In genomic region chr14:97838986-97839385, GRCh38 we compare ENCODE assay signal across 21 cellular contexts.
"Had no signal": no experiment of that assay in that cellular context is flagged by ENCODE, and none has a peak within 500 bp of the region (broad histone marks: within the 10 kb centered on the region; RNA-seq: fewer than 3 reads in every experiment).

No MANE protein-coding gene starts in this region.

- H3K36me3 Mint-ChIP-seq: activated naive CD4-positive, alpha-beta T cell treated with anti-CD3 and anti-CD28 coated beads, Interleukin-2, amount 50 U/mL, for 72 hours had no signal

- ATAC-seq: activated CD4-positive, CD25-positive, alpha-beta regulatory T cell treated with anti-CD3 and anti-CD28 coated beads, Interleukin-2, amount 50 U/mL, for 24 hours; activated CD8-positive, alpha-beta T cell treated with anti-CD3 and anti-CD28 coated beads, Interleukin-2, amount 10 ng/mL, durations not matched to agents 7 days and 5 days; activated naive CD4-positive, alpha-beta T cell treated with anti-CD3 and anti-CD28 coated beads, Interleukin-2, amount 50 U/mL, for 72 hours; activated naive CD8-positive, alpha-beta T cell treated with anti-CD3 and anti-CD28 coated beads, Interleukin-2, amount 50 U/mL, for 24 hours; activated T-cell treated with anti-CD3 and anti-CD28 coated beads, Interleukin-2, amount 50 U/mL, for 4 hours; body of pancreas had no signal

- H3K9me3 Mint-ChIP-seq: activated naive CD4-positive, alpha-beta T cell treated with anti-CD3 and anti-CD28 coated beads, Interleukin-2, amount 50 U/mL, for 72 hours; activated naive CD8-positive, alpha-beta T cell treated with anti-CD3 and anti-CD28 coated beads, Interleukin-2, amount 50 U/mL, for 24 hours; activated T-cell treated with anti-CD3 and anti-CD28 coated beads, Interleukin-2, amount 50 U/mL, for 4 hours; central memory CD8-positive, alpha-beta T cell; T-helper 1 cell treated with Interleukin-12 subunit alpha and Interleukin-12 subunit beta and Interleukin-4 antibody, amounts not matched to agents 30 μg/mL and 1 μg/mL, for 36 hours had no signal

- H3K27me3 Mint-ChIP-seq: activated naive CD8-positive, alpha-beta T cell treated with anti-CD3 and anti-CD28 coated beads, Interleukin-2, amount 50 U/mL, for 24 hours had no signal

- H3K27ac ChIP-seq: ascending aorta, body of pancreas, Peyer's patch had no signal

- H3K27ac Mint-ChIP-seq: activated CD8-positive, alpha-beta T cell treated with anti-CD3 and anti-CD28 coated beads, Interleukin-2, amount 10 ng/mL, durations not matched to agents 7 days and 5 days; activated naive CD8-positive, alpha-beta T cell treated with anti-CD3 and anti-CD28 coated beads, Interleukin-2, amount 50 U/mL, for 24 hours; T-helper 1 cell treated with Interleukin-12 subunit alpha and Interleukin-12 subunit beta and Interleukin-4 antibody, amounts not matched to agents 30 μg/mL and 1 μg/mL, for 36 hours had no signal

- DNase-seq: activated CD4-positive, alpha-beta T cell treated with anti-CD3 and anti-CD28 coated beads for 4 hours; activated CD4-positive, alpha-beta T cell treated with anti-CD3 and anti-CD28 coated beads, Interleukin-2, amount 50 U/mL, for 4 hours; activated CD8-positive, alpha-beta memory T cell treated with anti-CD3 and anti-CD28 coated beads, Interleukin-2, amount 50 U/mL, for 48 hours; activated CD8-positive, alpha-beta T cell treated with anti-CD3 and anti-CD28 coated beads, Interleukin-2, amount 10 ng/mL, durations not matched to agents 7 days and 5 days; activated effector memory CD4-positive, alpha-beta T cell treated with anti-CD3 and anti-CD28 coated beads, Interleukin-2, amount 50 U/mL, for 16 hours; activated naive CD4-positive, alpha-beta T cell treated with Interleukin-2 at 50 U/mL for 16 hours; activated naive CD8-positive, alpha-beta T cell treated with anti-CD3 and anti-CD28 coated beads, Interleukin-2, amount 50 U/mL, for 24 hours; activated T-cell treated with anti-CD3 and anti-CD28 coated beads, Interleukin-2, amount 50 U/mL, for 4 hours; amniotic stem cell; body of pancreas; MG63; NCI-H1105; NCI-H1694; NCI-H2029; NCI-H82; Peyer's patch had no signal

- H3K4me3 Mint-ChIP-seq: activated CD8-positive, alpha-beta T cell treated with anti-CD3 and anti-CD28 coated beads, Interleukin-2, amount 10 ng/mL, durations not matched to agents 7 days and 5 days; activated naive CD8-positive, alpha-beta T cell treated with anti-CD3 and anti-CD28 coated beads, Interleukin-2, amount 50 U/mL, for 24 hours; activated T-cell treated with anti-CD3 and anti-CD28 coated beads, Interleukin-2, amount 50 U/mL, for 4 hours; central memory CD8-positive, alpha-beta T cell; T-helper 1 cell treated with Interleukin-12 subunit alpha and Interleukin-12 subunit beta and Interleukin-4 antibody, amounts not matched to agents 30 μg/mL and 1 μg/mL, for 36 hours had no signal
